Comparison of ENCODE assay signal across 1 cellular context in genomic region chr19:45763691-45764294, GRCh38.
TF ChIP-seq lines count a peak whose summit lies in the region.

No MANE protein-coding gene starts in this region.

TF ChIP-seq in K562, 482 proteins besides CTCF, POLR2A, EP300 and RAD21:
- TF ChIP-seq POLR2G (IDR thresholded peaks at IDR 0.05; ENCODE audit: low read depth, low read length) (peak; percentile 62; the same call in 1 of the 2 replicates), ZBTB9 (CRISPR knock-in tag; IDR thresholded peaks at IDR 0.05) (no peak), RBM22 (IDR thresholded peaks at IDR 0.05; ENCODE audit: low read depth, low read length, poor library complexity, severe bottlenecking) (peak; percentile 33), ZFP36 (IDR thresholded peaks at IDR 0.05; ENCODE audit: low read depth, low read length, partially characterized antibody) (no peak), ZBTB33 (CRISPR knock-in tag; IDR thresholded peaks at IDR 0.05) (peak; percentile 26; the same call in 1 of the 2 replicates)
